Comparison of ENCODE assay signal across 8 cellular contexts in the genomic region with DNA sequence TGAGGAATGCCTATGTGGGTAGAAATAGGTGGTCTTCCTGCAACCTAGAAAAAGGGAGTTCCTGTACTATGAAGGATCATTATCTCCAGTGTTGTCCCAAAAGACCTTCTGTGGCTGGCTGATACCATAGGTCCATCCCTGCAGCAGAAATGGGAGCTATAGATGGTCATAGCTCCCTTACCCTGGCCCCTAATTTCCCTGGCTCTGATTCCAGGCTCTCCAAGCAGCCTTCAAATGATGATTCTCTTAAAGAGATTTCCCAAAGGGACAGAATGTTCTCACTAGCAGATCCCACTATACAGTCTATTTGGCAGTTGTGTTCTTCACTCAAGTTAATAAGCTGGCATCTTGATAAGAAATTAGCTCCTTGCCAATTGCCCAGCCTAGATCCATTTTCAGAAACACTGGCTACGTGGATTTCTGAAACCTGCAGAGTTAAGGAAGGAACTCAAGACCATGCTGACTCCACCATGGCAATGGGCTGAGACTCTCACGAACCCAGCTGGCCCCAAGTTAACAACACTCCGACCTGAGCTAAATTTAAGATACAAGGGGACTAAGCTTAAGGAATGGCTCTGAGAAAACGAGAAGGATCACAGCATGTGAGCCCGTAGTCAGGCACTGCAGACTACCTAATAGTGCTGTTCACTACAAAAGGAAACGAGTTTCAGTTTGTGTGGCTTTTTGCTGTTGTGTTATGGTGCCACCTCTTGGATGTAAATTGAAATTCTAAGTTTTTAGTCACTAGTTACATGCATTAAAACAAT. TPM values are rescaled to one million over a fixed set of nuclear protein-coding genes. Genes with fewer than 3 reads are reported as not detected.
A peak's percentile ranks its signal among the peaks of the same experiment; 100 is the strongest.
DNase-seq lines count a peak whose midpoint lies in the region; ATAC-seq, FAIRE-seq and TF ChIP-seq lines count a peak whose summit lies in the region.

No MANE protein-coding gene starts in this region.

- peak overlapping the region; percentile 35 for H3K4me3 Mint-ChIP-seq in natural killer cell treated with Interleukin-12 subunit alpha and Interleukin-12 subunit beta and Interleukin-15 and Interleukin-18, amount 100 ng/mL, for 72 hours

- intact Hi-C loops in esophagus squamous epithelium (cut with DNase I), result loop anchor here (5.0 kb wide), 1 partner anchor 148 kb away; no protein-coding TSS in a partner anchor

- ATAC-seq in HG02610 (IDR thresholded peaks at IDR 0.05; ENCODE audit: unreplicated experiment), result peak; percentile 59
- ATAC-seq in natural killer cell treated with Interleukin-12 subunit alpha and Interleukin-12 subunit beta and Interleukin-15 and Interleukin-18, amount 100 ng/mL, for 72 hours, result peak; percentile 70 to 72
- no peak for ATAC-seq in GM19324 (IDR thresholded peaks at IDR 0.05; ENCODE audit: low FRiP score, unreplicated experiment)

- H3K27me3 Mint-ChIP-seq in natural killer cell treated with Interleukin-12 subunit alpha and Interleukin-12 subunit beta and Interleukin-15 and Interleukin-18, amount 100 ng/mL, for 72 hours, result no peaks in the 10 kb centered on the region

- no peaks in the 10 kb centered on the region for H3K27me3 ChIP-seq in esophagus squamous epithelium

- FAIRE-seq in A204.1 (lab: Jason Lieb, UNC), result peak; percentile 84

- peak overlapping the region in 1 of 2 donors; percentile 50 for H3K27ac Mint-ChIP-seq in natural killer cell treated with Interleukin-12 subunit alpha and Interleukin-12 subunit beta and Interleukin-15 and Interleukin-18, amount 100 ng/mL, for 72 hours

- 1 to 11% methylated on average over 6 of the region's 6 CpGs for WGBS in esophagus squamous epithelium, 2 donors

- no peak overlapping the region for H3K27ac ChIP-seq in esophagus squamous epithelium

- H3K4me1 ChIP-seq in esophagus squamous epithelium, result peaks cover 0 to 6% (median 5%) of the 10 kb centered on the region in 3 donors

- peaks cover 0 to 18% (median 0%) of the 10 kb centered on the region in 3 donors for H3K36me3 ChIP-seq in esophagus squamous epithelium

- TF ChIP-seq POLR2A in esophagus squamous epithelium (IDR thresholded peaks at IDR 0.05), result no peak

- H3K36me3 Mint-ChIP-seq in natural killer cell treated with Interleukin-12 subunit alpha and Interleukin-12 subunit beta and Interleukin-15 and Interleukin-18, amount 100 ng/mL, for 72 hours, result no peaks in the 10 kb centered on the region

- TF ChIP-seq CTCF in esophagus squamous epithelium (IDR thresholded peaks at IDR 0.05), result peak; percentile 12 to 73 (median 50)

- H3K9me3 Mint-ChIP-seq in natural killer cell treated with Interleukin-12 subunit alpha and Interleukin-12 subunit beta and Interleukin-15 and Interleukin-18, amount 100 ng/mL, for 72 hours, result no peaks in the 10 kb centered on the region

- DNase-seq in GM04504 (ENCODE audit: low read depth) (peak; percentile 28), NCI-H2081 treated with DMSO at 0.1 percent for 48 hours (lab: John Stamatoyannopoulos, UW) (peak; percentile 9), esophagus squamous epithelium (lab: John Stamatoyannopoulos, UW) (no peak)
- peak; percentile 13 for DNase-seq in activated CD4-positive, alpha-beta T cell treated with anti-CD3 and anti-CD28 coated beads, Interleukin-2, amount 50 U/mL, for 1 hour
- DNase-seq in natural killer cell treated with Interleukin-12 subunit alpha and Interleukin-12 subunit beta and Interleukin-15 and Interleukin-18, amount 100 ng/mL, for 72 hours (ENCODE audit: low spot score), result no peak

- peak overlapping the region in 3 of 4 donors; percentile 15 to 59 (median 26) for H3K4me3 ChIP-seq in esophagus squamous epithelium

- peaks cover 6% of the 10 kb centered on the region in 2 donors for H3K4me1 Mint-ChIP-seq in natural killer cell treated with Interleukin-12 subunit alpha and Interleukin-12 subunit beta and Interleukin-15 and Interleukin-18, amount 100 ng/mL, for 72 hours (ENCODE audit: low read depth in 2 of 2)

- H3K9me3 ChIP-seq in esophagus squamous epithelium, result no peaks in the 10 kb centered on the region

RNA-seq across cellular contexts. Expression of a gene that starts 11.4 kb away (rescaled TPM):
- total RNA-seq in esophagus squamous epithelium, result 10 to 100 TPM in 3 of 4 donors, 1 to 10 TPM in 1; 6.1 to 31.4 (median 18.6) TPM
- total RNA-seq in natural killer cell treated with Interleukin-12 subunit alpha and Interleukin-12 subunit beta and Interleukin-15 and Interleukin-18, amount 100 ng/mL, for 72 hours, result 10 to 100 TPM; 23.7 to 25.5 TPM

RNA-seq across cellular contexts. Expression of a gene that starts 14.1 kb away (rescaled TPM):
- total RNA-seq in esophagus squamous epithelium, result 10 to 100 TPM; 29.1 to 31.5 (median 31.1) TPM
- 10 to 100 TPM; 17.5 to 30.6 TPM for total RNA-seq in natural killer cell treated with Interleukin-12 subunit alpha and Interleukin-12 subunit beta and Interleukin-15 and Interleukin-18, amount 100 ng/mL, for 72 hours

RNA-seq across cellular contexts. Expression of a gene that starts 47.6 kb away (rescaled TPM):
- total RNA-seq in esophagus squamous epithelium, result 10 to 100 TPM; 30.9 to 59.0 (median 39.4) TPM
- 1 to 10 TPM; 3.1 to 4.5 TPM for total RNA-seq in natural killer cell treated with Interleukin-12 subunit alpha and Interleukin-12 subunit beta and Interleukin-15 and Interleukin-18, amount 100 ng/mL, for 72 hours

Comparison
In these comparisons a context has a peak if more than half of its experiments do, and no peak if none do; other contexts are left out.
1. DNase-seq: peak in GM04504 (single experiment), NCI-H2081 treated with DMSO at 0.1 percent for 48 hours (single experiment) and activated CD4-positive, alpha-beta T cell treated with anti-CD3 and anti-CD28 coated beads, Interleukin-2, amount 50 U/mL, for 1 hour (single experiment); none in esophagus squamous epithelium (single experiment) and natural killer cell treated with Interleukin-12 subunit alpha and Interleukin-12 subunit beta and Interleukin-15 and Interleukin-18, amount 100 ng/mL, for 72 hours (single experiment).
2. RNA of a gene that starts 47.6 kb away (total RNA-seq): 30.9 to 59.0 TPM in esophagus squamous epithelium; 3.1 to 4.5 TPM in natural killer cell treated with Interleukin-12 subunit alpha and Interleukin-12 subunit beta and Interleukin-15 and Interleukin-18, amount 100 ng/mL, for 72 hours; every median in the first group is over 4 times any median in the second.